9 cellular contexts compared by ENCODE assay signal in the genomic region with DNA sequence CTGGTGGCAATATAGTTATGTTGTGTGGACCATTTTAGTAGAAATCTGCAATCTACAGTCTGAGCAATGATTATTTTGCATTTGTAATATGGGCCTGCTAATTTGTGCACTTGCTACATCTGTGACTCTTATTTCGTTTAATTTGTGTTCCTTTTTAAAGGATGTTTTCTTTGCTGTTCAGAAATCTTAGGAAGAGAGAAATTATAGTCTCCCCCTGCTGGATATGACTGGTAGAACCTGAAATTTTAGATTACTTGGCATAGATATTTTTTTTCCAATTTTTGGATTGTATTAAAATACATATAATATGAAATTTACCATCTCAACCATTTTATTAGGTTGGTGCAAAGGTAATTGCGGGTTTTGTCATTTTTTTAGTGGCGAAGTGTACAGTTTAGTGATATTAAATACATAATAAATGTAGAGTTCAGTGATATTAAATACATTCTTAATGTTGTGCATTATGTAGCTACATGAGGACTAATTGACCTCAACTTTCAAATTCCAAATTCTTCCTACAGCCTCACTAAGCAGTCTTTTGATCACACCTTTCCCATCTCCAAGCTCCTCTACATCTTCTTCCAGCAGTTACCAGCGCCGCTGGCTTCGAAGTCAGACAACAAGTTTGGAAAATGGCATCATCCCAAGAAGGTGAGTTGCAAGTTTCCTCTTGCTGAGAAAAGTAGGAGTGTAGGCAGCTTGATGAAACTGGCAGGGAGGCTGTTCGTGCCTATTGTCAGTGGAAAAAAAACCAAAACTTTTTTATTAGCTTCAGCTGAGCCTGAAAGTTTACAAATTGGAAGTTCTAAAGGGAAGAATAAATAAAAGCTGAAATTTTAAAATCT.
DNase-seq lines count a peak whose midpoint lies in the region; ATAC-seq, FAIRE-seq and TF ChIP-seq lines count a peak whose summit lies in the region.
"Had no signal": no experiment of that assay in that cellular context is flagged by ENCODE, and none has a peak within 500 bp of the region (broad histone marks: within the 10 kb centered on the region; RNA-seq: fewer than 3 reads in every experiment).

No MANE protein-coding gene starts in this region.

- no peak for ATAC-seq in GM21367 (IDR thresholded peaks at IDR 0.05; ENCODE audit: unreplicated experiment)
- no peak for ATAC-seq in HG02571 (IDR thresholded peaks at IDR 0.05; ENCODE audit: unreplicated experiment)

- TF ChIP-seq POLR2A in uterus (IDR thresholded peaks at IDR 0.05): no peak

- no peaks in the 10 kb centered on the region for H3K4me1 ChIP-seq in uterus

- FAIRE-seq in G401.6 (lab: Jason Lieb, UNC) (peak; percentile 97), HTR-8/SVneo (lab: Jason Lieb, UNC) (no peak), islet of Langerhans (lab: Jason Lieb, UNC) (peak; percentile 99)

- no peak overlapping the region for H3K4me3 ChIP-seq in uterus

- no peaks in the 10 kb centered on the region for H3K9me3 ChIP-seq in uterus

- no peaks in the 10 kb centered on the region for H3K36me3 ChIP-seq in uterus

- intact Hi-C loops in uterus (cut with DNase I; ENCODE audit: low total_unique reads): loop anchor here (5.0 kb wide), 1 partner anchor 326 kb away; no protein-coding TSS in a partner anchor

- DNase-seq in HTR-8/SVneo (ENCODE audit: insufficient read length, low spot score) (peak; percentile 33), uterus (no peak), iPS-NIHi7 (ENCODE audit: extremely low spot score) (no peak)
- DNase-seq: T-cell had no signal

- H3K27ac ChIP-seq in angular gyrus (ENCODE audit: low read depth, low read length) (peak overlapping the region; percentile 16), uterus (no peak overlapping the region)

- peak; percentile 62 to 76 (median 68) for TF ChIP-seq CTCF in uterus (IDR thresholded peaks at IDR 0.05)

- no peaks in the 10 kb centered on the region for H3K27me3 ChIP-seq in uterus
